20 cellular contexts compared by ENCODE assay signal in the genomic region with DNA sequence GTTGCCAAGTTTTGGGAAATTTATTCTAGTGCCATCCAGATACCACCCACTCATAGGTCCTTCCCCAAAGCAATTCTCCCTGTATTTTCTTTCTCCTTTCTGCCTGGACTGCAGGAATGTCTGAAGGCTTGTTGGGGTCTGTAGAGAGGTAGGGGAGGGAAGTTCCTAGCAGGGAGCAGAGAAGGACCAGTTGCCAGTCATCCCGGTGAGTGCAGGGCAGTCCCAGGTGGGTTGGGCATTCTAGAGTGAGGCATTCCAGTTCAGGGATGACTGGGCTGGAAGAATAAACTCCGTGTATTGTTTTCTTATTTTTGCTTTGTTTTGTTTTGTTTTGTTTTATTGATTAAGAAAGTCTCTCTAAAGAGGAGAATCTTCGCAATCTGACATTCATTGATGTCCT. TPM values are rescaled to one million over a fixed set of nuclear protein-coding genes. Genes with fewer than 3 reads are reported as not detected.
A peak's percentile ranks its signal among the peaks of the same experiment; 100 is the strongest.
DNase-seq lines count a peak whose midpoint lies in the region; ATAC-seq, FAIRE-seq and TF ChIP-seq lines count a peak whose summit lies in the region.
"Had no signal": no experiment of that assay in that cellular context is flagged by ENCODE, and none has a peak within 500 bp of the region (broad histone marks: within the 10 kb centered on the region; RNA-seq: fewer than 3 reads in every experiment).

No MANE protein-coding gene starts in this region.

- H3K23ac ChIP-seq in trophoblast cell (ENCODE audit: low read length) = no peak overlapping the region

- H3K9ac ChIP-seq in HepG2 (ENCODE audit: insufficient read depth, low read depth, low read length) (no peak overlapping the region), trophoblast cell (ENCODE audit: low read length) (no peak overlapping the region)

- H4K20me1 ChIP-seq in HepG2 (ENCODE audit: insufficient read depth, low read length) = peaks cover 30% of the 10 kb centered on the region

- no peak for DNase-seq in HepG2 (ENCODE audit: low spot score)
- DNase-seq in right lobe of liver = no peak
- peak; percentile 28 for DNase-seq in kidney tubule cell (ENCODE audit: low spot score)
- DNase-seq in trophoblast cell = no peak
- no peak for DNase-seq in RPMI8226
- DNase-seq in cardiac septum (ENCODE audit: low spot score) = no peak
- DNase-seq in D341Med (ENCODE audit: low spot score) = no peak
- DNase-seq: BE2C; Calu3; CD4-positive, alpha-beta T cell; H7; NCI-H187 treated with DMSO at 0.1 percent for 48 hours; NCI-H446; NCI-H69 had no signal

- TF ChIP-seq CTCF in HepG2 (CRISPR knock-in tag; IDR thresholded peaks at IDR 0.05) (no peak), right lobe of liver (IDR thresholded peaks at IDR 0.05) (no peak)

- no peak for TF ChIP-seq POLR2A in HepG2 (IDR thresholded peaks at IDR 0.05; ENCODE audit: insufficient read depth in 1 of 2, low read depth in 2 of 2, low read length in 2 of 2)
- TF ChIP-seq POLR2A in right lobe of liver (IDR thresholded peaks at IDR 0.05) = no peak

- no peak overlapping the region for H4K12ac ChIP-seq in trophoblast cell (ENCODE audit: low read depth, low read length)

- H3K27me3 ChIP-seq in HepG2 (ENCODE audit: control insufficient read depth in 1 of 2, insufficient read depth in 2 of 2, low read length in 2 of 2) (no peaks in the 10 kb centered on the region), right lobe of liver (no peaks in the 10 kb centered on the region), trophoblast cell (ENCODE audit: insufficient read depth, low read length) (no peaks in the 10 kb centered on the region)
- H3K27me3 ChIP-seq: BE2C had no signal

- no peak for TF ChIP-seq EP300 in HepG2 (IDR thresholded peaks at IDR 0.05; ENCODE audit: low read depth in 2 of 2, low read length in 2 of 2)
- no peak for TF ChIP-seq EP300 in HepG2 (CRISPR knock-in tag; IDR thresholded peaks at IDR 0.05; ENCODE audit: borderline replicate concordance)

- H3K4me2 ChIP-seq in HepG2 (ENCODE audit: low read depth, low read length) (no peak overlapping the region), trophoblast cell (ENCODE audit: low read length) (no peak overlapping the region)

- intact Hi-C loops in HepG2 (cut with micrococcal nuclease; ENCODE audit: unreplicated experiment) = loop anchor here (10.0 kb wide), 1 partner anchor 380 kb away; no protein-coding TSS in a partner anchor
- intact Hi-C loops in right lobe of liver (cut with DNase I) = no loop called here
- intact Hi-C loops in cardiac septum (cut with DNase I) = no loop called here

- H3K9me3 ChIP-seq in HepG2 (ENCODE audit: low read length) = no peaks in the 10 kb centered on the region
- H3K9me3 ChIP-seq in right lobe of liver = no peaks in the 10 kb centered on the region
- H3K9me3 ChIP-seq in trophoblast cell (ENCODE audit: insufficient read depth, low read depth, low read length) = no peaks in the 10 kb centered on the region
- H3K9me3 ChIP-seq: BE2C had no signal

- no peak for FAIRE-seq in HepG2 (lab: Jason Lieb, UNC)
- FAIRE-seq: GM19239, HTR-8/SVneo had no signal

- in situ Hi-C loops in HepG2 (cut with HindIII; ENCODE audit: extremely low pct_ligation_motif_present, low pct_unique_long_range_greater_than_20kb) = no loop called here

- peak; percentile 31 for ATAC-seq in HepG2
- no peak for ATAC-seq in right lobe of liver
- ATAC-seq in HG03175 (IDR thresholded peaks at IDR 0.05; ENCODE audit: unreplicated experiment) = no peak

- H2AFZ ChIP-seq in HepG2 (ENCODE audit: low read length) (no peak overlapping the region), trophoblast cell (ENCODE audit: insufficient read depth, low read length, poor library complexity) (no peak overlapping the region)

- H3K4ac ChIP-seq in trophoblast cell (ENCODE audit: low read depth, low read length) = peak overlapping the region; percentile 36

- peak overlapping the region; percentile 72 for H4K91ac ChIP-seq in trophoblast cell (ENCODE audit: low read depth, low read length)

- H2BK12ac ChIP-seq in trophoblast cell (ENCODE audit: low read length) = peak overlapping the region; percentile 71

- H2AK5ac ChIP-seq in trophoblast cell (ENCODE audit: low read length) = peak overlapping the region; percentile 49

- TF ChIP-seq RAD21 in HepG2 (CRISPR knock-in tag; IDR thresholded peaks at IDR 0.05) = no peak

- H3K79me1 ChIP-seq in trophoblast cell (ENCODE audit: low read length) = peaks cover 16% of the 10 kb centered on the region

- H2BK5ac ChIP-seq in trophoblast cell (ENCODE audit: low read depth, low read length, poor library complexity) = no peak overlapping the region

- H3K27ac ChIP-seq in HepG2 (ENCODE audit: extremely low read length, insufficient read depth, low read length) (peak overlapping the region; percentile 1), right lobe of liver (no peak overlapping the region), trophoblast cell (ENCODE audit: low read depth, low read length) (peak overlapping the region; percentile 74)
- H3K27ac ChIP-seq: 22Rv1, HL-60, RWPE1 had no signal

- H3K18ac ChIP-seq in trophoblast cell (ENCODE audit: low read length) = no peak overlapping the region

- peak overlapping the region; percentile 31 for H4K8ac ChIP-seq in trophoblast cell (ENCODE audit: low read depth, low read length)

- H2BK120ac ChIP-seq in trophoblast cell (ENCODE audit: insufficient read depth, low read length, poor library complexity) = peak overlapping the region; percentile 46

- POLR2A ChIA-PET in HepG2 (lab: Yijun Ruan, JAX) = interaction anchor here (1.4 to 1.7 kb wide), 2 partner anchors 12 to 59 kb away, joined by 4 to 5 read pairs; a partner anchor contains a TSS

- 86% methylated on average over 3 of the region's 3 CpGs for WGBS in HepG2 (ENCODE audit: low lambda C conversion rate)
- 69% methylated on average over 3 of the region's 3 CpGs for WGBS in right lobe of liver (ENCODE audit: insufficient coverage, low coverage, low lambda C conversion rate, missing lambda C conversion rate)
- WGBS in trophoblast cell (ENCODE audit: extremely low coverage, insufficient coverage, insufficient read length) = no CpG with 5 or more reads among the region's 3 CpGs

- peaks cover 94% of the 10 kb centered on the region for H3K79me2 ChIP-seq in HepG2 (ENCODE audit: insufficient read depth, low read length)
- H3K79me2 ChIP-seq in trophoblast cell (ENCODE audit: control insufficient read depth, insufficient read depth, low read length, poor library complexity) = peaks cover 4% of the 10 kb centered on the region

- H3K4me1 ChIP-seq in HepG2 (ENCODE audit: insufficient read depth, low read length) = peaks cover 74% of the 10 kb centered on the region
- H3K4me1 ChIP-seq in right lobe of liver = peaks cover 0 to 33% (median 10%) of the 10 kb centered on the region in 4 donors
- peaks cover 8 to 26% of the 10 kb centered on the region in 2 experiments for H3K4me1 ChIP-seq in trophoblast cell (ENCODE audit: control insufficient read depth in 1 of 2, insufficient read depth in 2 of 2, low read length in 2 of 2)

- H3K14ac ChIP-seq in trophoblast cell (ENCODE audit: low read length) = no peak overlapping the region

- no TSS peak for BruUV-seq in HepG2 (replicated peaks; lab: Mats Ljungman, UMichigan)

- peaks cover 6 to 15% of the 10 kb centered on the region in 2 experiments; a peak in 4 of 5 replicates for H3K36me3 ChIP-seq in HepG2 (replicated peaks in 1 of 2; ENCODE audit: control insufficient read depth in 1 of 2, insufficient read depth in 2 of 2, low read length in 2 of 2)
- no peaks in the 10 kb centered on the region for H3K36me3 ChIP-seq in right lobe of liver
- no peaks in the 10 kb centered on the region for H3K36me3 ChIP-seq in trophoblast cell (ENCODE audit: control insufficient read depth in 1 of 2, insufficient read depth in 2 of 2, low read length in 2 of 2)
- H3K36me3 ChIP-seq: BE2C had no signal

- no peak overlapping the region for H3K4me3 ChIP-seq in HepG2 (replicated peaks in 1 of 3; ENCODE audit: insufficient read depth in 1 of 3, low read depth in 2 of 3, low read length in 3 of 3)
- no peak overlapping the region for H3K4me3 ChIP-seq in right lobe of liver
- H3K4me3 ChIP-seq in trophoblast cell (ENCODE audit: low read depth, low read length) = no peak overlapping the region

- CTCF ChIA-PET in HepG2 (lab: Yijun Ruan, JAX; ENCODE audit: low intra/inter-chr PET ratio, low total read pairs) = no interaction called here

TF ChIP-seq in HepG2, 621 proteins besides CTCF, POLR2A, EP300 and RAD21:
- peak; percentile 62 for TF ChIP-seq RBM22 (optimal IDR thresholded peaks at IDR 0.05; ENCODE audit: low read length)
- no peak for TF ChIP-seq ZNF577 (CRISPR knock-in tag; IDR thresholded peaks at IDR 0.05; ENCODE audit: borderline replicate concordance, low read depth)
TF ChIP-seq in HepG2: peak in this region for 1.

RNA-seq across cellular contexts. Expression of a gene that starts 58.1 kb away (rescaled TPM):
- 154 and 165 TPM in 2 replicates for total RNA-seq in HepG2 (2016; rRNA removed; fragmentation: Illumina TruSeq; extraction: Trizol)
- 81.5 and 81.6 TPM in 2 replicates for total RNA-seq in HepG2 (2016; cell fraction: cytosol; rRNA removed; fragmentation: Illumina TruSeq; extraction: Trizol; ENCODE audit: low read depth)
- 151 and 153 TPM in 2 replicates for total RNA-seq in HepG2 (2016; cell fraction: insoluble cytoplasmic fraction; rRNA removed; fragmentation: Illumina TruSeq; extraction: Trizol)
- 160 and 169 TPM in 2 replicates for total RNA-seq in HepG2 (2016; cell fraction: membrane; rRNA removed; fragmentation: Illumina TruSeq; extraction: Trizol)
- 110 and 114 TPM in 2 replicates for total RNA-seq in HepG2 (2016; cell fraction: nucleus; rRNA removed; fragmentation: Illumina TruSeq; extraction: Trizol)
- polyA plus RNA-seq in HepG2 (2011; rRNA removed) = 180 and 212 TPM in 2 replicates
- 161 and 177 TPM in 2 replicates for polyA plus RNA-seq in HepG2 (2011; cell fraction: cytosol; rRNA removed)
- polyA plus RNA-seq in HepG2 (2011; cell fraction: nucleus; rRNA removed) = 71.8 and 89.4 TPM in 2 replicates
- polyA plus RNA-seq in HepG2 (2012) = 134 and 184 TPM in 2 replicates
- 102 and 115 TPM in 2 replicates for polyA plus RNA-seq in HepG2 (2016; cell fraction: cytosol; fragmentation: Illumina TruSeq; extraction: Trizol; ENCODE audit: low read depth)
- 213 and 235 TPM in 2 replicates for polyA plus RNA-seq in HepG2 (2016; cell fraction: insoluble cytoplasmic fraction; fragmentation: Illumina TruSeq; extraction: Trizol; ENCODE audit: low read depth)
- 179 and 180 TPM in 2 replicates for polyA plus RNA-seq in HepG2 (2016; cell fraction: membrane; fragmentation: Illumina TruSeq; extraction: Trizol; ENCODE audit: low read depth)
- 145 and 148 TPM in 2 replicates for polyA plus RNA-seq in HepG2 (2016; cell fraction: nucleus; fragmentation: Illumina TruSeq; extraction: Trizol; ENCODE audit: insufficient read depth, low read depth)
- 28.4 and 78.1 TPM in 2 replicates for polyA minus RNA-seq in HepG2 (2011; rRNA and poly(A)+ RNA removed; ENCODE audit: low replicate concordance)
- 121 and 126 TPM in 2 replicates for polyA minus RNA-seq in HepG2 (2011; cell fraction: cytosol; rRNA and poly(A)+ RNA removed)
- 287 and 295 TPM in 2 replicates for polyA minus RNA-seq in HepG2 (2011; cell fraction: nucleus; rRNA and poly(A)+ RNA removed)
- 100 to 1,000 TPM in 1 of 6 experiments, 10 to 100 TPM in 5; 60.7 to 109 (median 72.9) TPM for total RNA-seq in right lobe of liver
- 338 and 348 TPM in 2 replicates for polyA plus RNA-seq in trophoblast cell (2013)
- 144 TPM for total RNA-seq in cardiac septum

Comparison
In these comparisons a context has a peak if more than half of its experiments do, and no peak if none do; other contexts are left out.
1. H3K27ac ChIP-seq: peak in HepG2 (single experiment) and trophoblast cell (single experiment); none in right lobe of liver (0 of 3).